ENCODE assay signal across 1 cellular context in the genomic region with DNA sequence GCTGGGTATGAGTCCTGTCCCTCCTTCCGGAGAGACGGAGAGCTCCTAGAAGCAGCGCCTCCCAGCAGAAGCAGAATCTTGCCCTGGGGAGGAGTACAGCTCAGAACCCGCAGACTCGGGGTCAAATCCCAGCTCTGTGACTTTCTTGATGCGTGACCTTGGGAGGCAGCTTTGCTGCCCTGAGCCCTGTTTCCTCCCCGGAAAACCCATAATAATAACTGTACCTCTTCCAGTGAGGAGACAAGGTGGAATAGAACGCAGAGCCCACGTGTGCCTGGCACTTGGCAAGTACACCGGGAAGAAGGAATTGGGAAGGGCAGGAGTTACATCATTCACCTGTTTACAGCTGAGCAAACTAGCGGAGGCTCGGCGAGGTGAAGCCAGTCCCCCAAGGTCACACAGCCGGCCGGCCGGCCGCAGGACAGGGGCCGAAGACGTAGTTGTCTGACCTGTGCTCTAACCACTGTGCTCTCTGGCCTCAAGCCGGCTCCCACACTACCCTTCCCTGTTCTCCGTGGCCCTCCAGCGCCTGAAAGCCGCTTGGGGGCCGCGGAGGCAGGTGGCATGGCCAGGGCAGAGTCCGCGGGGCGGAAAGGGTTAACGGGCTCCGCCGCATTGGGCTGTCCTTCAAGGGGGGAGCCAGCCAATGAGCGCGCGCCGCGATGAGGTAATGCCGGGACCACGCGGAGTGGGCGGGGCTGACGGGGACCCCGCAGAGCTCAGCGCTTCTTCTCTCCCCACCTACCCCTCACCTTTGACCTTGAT.
TF ChIP-seq lines count a peak whose summit lies in the region.

No MANE protein-coding gene starts in this region.

TF ChIP-seq in HepG2, 621 proteins besides CTCF, POLR2A, EP300 and RAD21 (continued from another document and continues in another):
- TF ChIP-seq, protein P1, sequence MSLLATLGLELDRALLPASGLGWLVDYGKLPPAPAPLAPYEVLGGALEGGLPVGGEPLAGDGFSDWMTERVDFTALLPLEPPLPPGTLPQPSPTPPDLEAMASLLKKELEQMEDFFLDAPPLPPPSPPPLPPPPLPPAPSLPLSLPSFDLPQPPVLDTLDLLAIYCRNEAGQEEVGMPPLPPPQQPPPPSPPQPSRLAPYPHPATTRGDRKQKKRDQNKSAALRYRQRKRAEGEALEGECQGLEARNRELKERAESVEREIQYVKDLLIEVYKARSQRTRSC (CRISPR knock-in tag; IDR thresholded peaks at IDR 0.05; ENCODE audit: low read depth) = no peak
- TF ChIP-seq ISL2 (CRISPR knock-in tag; IDR thresholded peaks at IDR 0.05) (no peak), SP2 (CRISPR knock-in tag; IDR thresholded peaks at IDR 0.05) (peak; percentile 73), ZNF33A (CRISPR knock-in tag; IDR thresholded peaks at IDR 0.05; ENCODE audit: borderline replicate concordance) (0 out of 2 replicates have a peak, but pooled peaks have one; percentile 18), PLRG1 (conservative IDR thresholded peaks at IDR 0.05) (no peak), HMG20A (CRISPR knock-in tag; IDR thresholded peaks at IDR 0.05; ENCODE audit: borderline replicate concordance) (no peak), SOX6 (IDR thresholded peaks at IDR 0.05) (no peak), SOX6 (CRISPR knock-in tag; IDR thresholded peaks at IDR 0.05) (peak; percentile 65; the same call in 1 of the 2 replicates), ZBTB3 (CRISPR knock-in tag; IDR thresholded peaks at IDR 0.05; ENCODE audit: borderline replicate concordance, low read depth) (no peak), PCBP2 (optimal IDR thresholded peaks at IDR 0.05; ENCODE audit: low read depth, low read length, poor library complexity, severe bottlenecking) (no peak), SOX5 (CRISPR knock-in tag; IDR thresholded peaks at IDR 0.05; ENCODE audit: borderline replicate concordance) (peak; percentile 34; the same call in 1 of the 2 replicates), SIN3A (IDR thresholded peaks at IDR 0.05; ENCODE audit: borderline replicate concordance, low read depth, low read length) (peak; percentile 57; the same call in 1 of the 2 replicates), ZKSCAN1 (IDR thresholded peaks at IDR 0.05; ENCODE audit: low read length) (no peak), NCOA5 (CRISPR knock-in tag; IDR thresholded peaks at IDR 0.05) (no peak), ZNF616 (CRISPR knock-in tag; IDR thresholded peaks at IDR 0.05; ENCODE audit: low read depth) (0 out of 2 replicates have a peak, but pooled peaks have one; percentile 46), NFKB2 (CRISPR knock-in tag; IDR thresholded peaks at IDR 0.05; ENCODE audit: borderline replicate concordance) (no peak), ZNF207 (IDR thresholded peaks at IDR 0.05; ENCODE audit: borderline replicate concordance) (no peak), SAP130 (CRISPR knock-in tag; IDR thresholded peaks at IDR 0.05; ENCODE audit: low read depth) (peak; percentile 80), NR2C2 (CRISPR knock-in tag; IDR thresholded peaks at IDR 0.05; ENCODE audit: borderline replicate concordance) (no peak), HNRNPL (IDR thresholded peaks at IDR 0.05; ENCODE audit: low read depth, low read length) (peak; percentile 95), ZNF12 (CRISPR knock-in tag; IDR thresholded peaks at IDR 0.05) (0 out of 2 replicates have a peak, but pooled peaks have one; percentile 21), TSC22D2 (CRISPR knock-in tag; IDR thresholded peaks at IDR 0.05; ENCODE audit: borderline replicate concordance) (no peak; the same call in 1 of the 2 replicates), HIVEP1 (CRISPR knock-in tag; IDR thresholded peaks at IDR 0.05) (0 out of 2 replicates have a peak, but pooled peaks have one; percentile 37), ZNF737 (CRISPR knock-in tag; IDR thresholded peaks at IDR 0.05; ENCODE audit: borderline replicate concordance) (no peak), GFI1 (CRISPR knock-in tag; IDR thresholded peaks at IDR 0.05; ENCODE audit: borderline replicate concordance) (peak; percentile 76), SRSF9 (IDR thresholded peaks at IDR 0.05; ENCODE audit: borderline replicate concordance, insufficient read depth, low read depth, low read length, poor library complexity, severe bottlenecking) (no peak), REXO4 (CRISPR knock-in tag; IDR thresholded peaks at IDR 0.05; ENCODE audit: borderline replicate concordance) (no peak), ZNF543 (CRISPR knock-in tag; IDR thresholded peaks at IDR 0.05) (no peak), ZEB1 (IDR thresholded peaks at IDR 0.05; ENCODE audit: insufficient replicate concordance, low read depth) (no peak), MEIS2 (CRISPR knock-in tag; IDR thresholded peaks at IDR 0.05) (peak; percentile 47; the same call in 1 of the 2 replicates), NBN (conservative IDR thresholded peaks at IDR 0.05) (no peak), ATF7-NPFF (CRISPR knock-in tag; IDR thresholded peaks at IDR 0.05; ENCODE audit: low read depth) (no peak; the same call in 1 of the 2 replicates), ZNF343 (CRISPR knock-in tag; IDR thresholded peaks at IDR 0.05) (no peak), TCF7 (IDR thresholded peaks at IDR 0.05; ENCODE audit: low read depth) (no peak), BHLHE40 (IDR thresholded peaks at IDR 0.05; ENCODE audit: low read length) (no peak), ZNF564 (CRISPR knock-in tag; IDR thresholded peaks at IDR 0.05) (no peak), MEIS1 (CRISPR knock-in tag; IDR thresholded peaks at IDR 0.05; ENCODE audit: borderline replicate concordance) (no peak), SRY (CRISPR knock-in tag; IDR thresholded peaks at IDR 0.05) (no peak), TARDBP (CRISPR knock-in tag; IDR thresholded peaks at IDR 0.05) (peak; percentile 63), MTF2 (CRISPR knock-in tag; IDR thresholded peaks at IDR 0.05; ENCODE audit: borderline replicate concordance) (peak; percentile 10; the same call in 1 of the 2 replicates), FOSL2 (CRISPR knock-in tag; IDR thresholded peaks at IDR 0.05) (peak; percentile 56), ZBTB38 (CRISPR knock-in tag; IDR thresholded peaks at IDR 0.05) (peak; percentile 51), ZNF367 (CRISPR knock-in tag; IDR thresholded peaks at IDR 0.05; ENCODE audit: borderline replicate concordance) (0 out of 2 replicates have a peak, but pooled peaks have one; percentile 56), CHD2 (IDR thresholded peaks at IDR 0.05; ENCODE audit: low read depth, low read length) (no peak)
- TF ChIP-seq, protein P2, sequence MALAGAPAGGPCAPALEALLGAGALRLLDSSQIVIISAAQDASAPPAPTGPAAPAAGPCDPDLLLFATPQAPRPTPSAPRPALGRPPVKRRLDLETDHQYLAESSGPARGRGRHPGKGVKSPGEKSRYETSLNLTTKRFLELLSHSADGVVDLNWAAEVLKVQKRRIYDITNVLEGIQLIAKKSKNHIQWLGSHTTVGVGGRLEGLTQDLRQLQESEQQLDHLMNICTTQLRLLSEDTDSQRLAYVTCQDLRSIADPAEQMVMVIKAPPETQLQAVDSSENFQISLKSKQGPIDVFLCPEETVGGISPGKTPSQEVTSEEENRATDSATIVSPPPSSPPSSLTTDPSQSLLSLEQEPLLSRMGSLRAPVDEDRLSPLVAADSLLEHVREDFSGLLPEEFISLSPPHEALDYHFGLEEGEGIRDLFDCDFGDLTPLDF (CRISPR knock-in tag; IDR thresholded peaks at IDR 0.05) = no peak
- TF ChIP-seq, protein P3, sequence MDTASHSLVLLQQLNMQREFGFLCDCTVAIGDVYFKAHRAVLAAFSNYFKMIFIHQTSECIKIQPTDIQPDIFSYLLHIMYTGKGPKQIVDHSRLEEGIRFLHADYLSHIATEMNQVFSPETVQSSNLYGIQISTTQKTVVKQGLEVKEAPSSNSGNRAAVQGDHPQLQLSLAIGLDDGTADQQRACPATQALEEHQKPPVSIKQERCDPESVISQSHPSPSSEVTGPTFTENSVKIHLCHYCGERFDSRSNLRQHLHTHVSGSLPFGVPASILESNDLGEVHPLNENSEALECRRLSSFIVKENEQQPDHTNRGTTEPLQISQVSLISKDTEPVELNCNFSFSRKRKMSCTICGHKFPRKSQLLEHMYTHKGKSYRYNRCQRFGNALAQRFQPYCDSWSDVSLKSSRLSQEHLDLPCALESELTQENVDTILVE (CRISPR knock-in tag; IDR thresholded peaks at IDR 0.05) = peak; percentile 68; the same call in 1 of the 2 replicates
- TF ChIP-seq, protein P4, sequence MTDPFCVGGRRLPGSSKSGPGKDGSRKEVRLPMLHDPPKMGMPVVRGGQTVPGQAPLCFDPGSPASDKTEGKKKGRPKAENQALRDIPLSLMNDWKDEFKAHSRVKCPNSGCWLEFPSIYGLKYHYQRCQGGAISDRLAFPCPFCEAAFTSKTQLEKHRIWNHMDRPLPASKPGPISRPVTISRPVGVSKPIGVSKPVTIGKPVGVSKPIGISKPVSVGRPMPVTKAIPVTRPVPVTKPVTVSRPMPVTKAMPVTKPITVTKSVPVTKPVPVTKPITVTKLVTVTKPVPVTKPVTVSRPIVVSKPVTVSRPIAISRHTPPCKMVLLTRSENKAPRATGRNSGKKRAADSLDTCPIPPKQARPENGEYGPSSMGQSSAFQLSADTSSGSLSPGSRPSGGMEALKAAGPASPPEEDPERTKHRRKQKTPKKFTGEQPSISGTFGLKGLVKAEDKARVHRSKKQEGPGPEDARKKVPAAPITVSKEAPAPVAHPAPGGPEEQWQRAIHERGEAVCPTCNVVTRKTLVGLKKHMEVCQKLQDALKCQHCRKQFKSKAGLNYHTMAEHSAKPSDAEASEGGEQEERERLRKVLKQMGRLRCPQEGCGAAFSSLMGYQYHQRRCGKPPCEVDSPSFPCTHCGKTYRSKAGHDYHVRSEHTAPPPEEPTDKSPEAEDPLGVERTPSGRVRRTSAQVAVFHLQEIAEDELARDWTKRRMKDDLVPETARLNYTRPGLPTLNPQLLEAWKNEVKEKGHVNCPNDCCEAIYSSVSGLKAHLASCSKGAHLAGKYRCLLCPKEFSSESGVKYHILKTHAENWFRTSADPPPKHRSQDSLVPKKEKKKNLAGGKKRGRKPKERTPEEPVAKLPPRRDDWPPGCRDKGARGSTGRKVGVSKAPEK (CRISPR knock-in tag; IDR thresholded peaks at IDR 0.05; ENCODE audit: borderline replicate concordance) = no peak
- TF ChIP-seq, protein P5, sequence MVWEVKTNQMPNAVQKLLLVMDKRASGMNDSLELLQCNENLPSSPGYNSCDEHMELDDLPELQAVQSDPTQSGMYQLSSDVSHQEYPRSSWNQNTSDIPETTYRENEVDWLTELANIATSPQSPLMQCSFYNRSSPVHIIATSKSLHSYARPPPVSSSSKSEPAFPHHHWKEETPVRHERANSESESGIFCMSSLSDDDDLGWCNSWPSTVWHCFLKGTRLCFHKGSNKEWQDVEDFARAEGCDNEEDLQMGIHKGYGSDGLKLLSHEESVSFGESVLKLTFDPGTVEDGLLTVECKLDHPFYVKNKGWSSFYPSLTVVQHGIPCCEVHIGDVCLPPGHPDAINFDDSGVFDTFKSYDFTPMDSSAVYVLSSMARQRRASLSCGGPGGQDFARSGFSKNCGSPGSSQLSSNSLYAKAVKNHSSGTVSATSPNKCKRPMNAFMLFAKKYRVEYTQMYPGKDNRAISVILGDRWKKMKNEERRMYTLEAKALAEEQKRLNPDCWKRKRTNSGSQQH (CRISPR knock-in tag; IDR thresholded peaks at IDR 0.05; ENCODE audit: low read depth) = no peak
- TF ChIP-seq, protein P6, sequence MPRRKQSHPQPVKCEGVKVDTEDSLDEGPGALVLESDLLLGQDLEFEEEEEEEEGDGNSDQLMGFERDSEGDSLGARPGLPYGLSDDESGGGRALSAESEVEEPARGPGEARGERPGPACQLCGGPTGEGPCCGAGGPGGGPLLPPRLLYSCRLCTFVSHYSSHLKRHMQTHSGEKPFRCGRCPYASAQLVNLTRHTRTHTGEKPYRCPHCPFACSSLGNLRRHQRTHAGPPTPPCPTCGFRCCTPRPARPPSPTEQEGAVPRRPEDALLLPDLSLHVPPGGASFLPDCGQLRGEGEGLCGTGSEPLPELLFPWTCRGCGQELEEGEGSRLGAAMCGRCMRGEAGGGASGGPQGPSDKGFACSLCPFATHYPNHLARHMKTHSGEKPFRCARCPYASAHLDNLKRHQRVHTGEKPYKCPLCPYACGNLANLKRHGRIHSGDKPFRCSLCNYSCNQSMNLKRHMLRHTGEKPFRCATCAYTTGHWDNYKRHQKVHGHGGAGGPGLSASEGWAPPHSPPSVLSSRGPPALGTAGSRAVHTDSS (CRISPR knock-in tag; conservative IDR thresholded peaks at IDR 0.05) = no peak
- TF ChIP-seq, protein P7, sequence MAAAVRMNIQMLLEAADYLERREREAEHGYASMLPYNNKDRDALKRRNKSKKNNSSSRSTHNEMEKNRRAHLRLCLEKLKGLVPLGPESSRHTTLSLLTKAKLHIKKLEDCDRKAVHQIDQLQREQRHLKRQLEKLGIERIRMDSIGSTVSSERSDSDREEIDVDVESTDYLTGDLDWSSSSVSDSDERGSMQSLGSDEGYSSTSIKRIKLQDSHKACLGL (CRISPR knock-in tag; IDR thresholded peaks at IDR 0.05) = peak; percentile 69; the same call in 1 of the 2 replicates
- TF ChIP-seq, protein P8, sequence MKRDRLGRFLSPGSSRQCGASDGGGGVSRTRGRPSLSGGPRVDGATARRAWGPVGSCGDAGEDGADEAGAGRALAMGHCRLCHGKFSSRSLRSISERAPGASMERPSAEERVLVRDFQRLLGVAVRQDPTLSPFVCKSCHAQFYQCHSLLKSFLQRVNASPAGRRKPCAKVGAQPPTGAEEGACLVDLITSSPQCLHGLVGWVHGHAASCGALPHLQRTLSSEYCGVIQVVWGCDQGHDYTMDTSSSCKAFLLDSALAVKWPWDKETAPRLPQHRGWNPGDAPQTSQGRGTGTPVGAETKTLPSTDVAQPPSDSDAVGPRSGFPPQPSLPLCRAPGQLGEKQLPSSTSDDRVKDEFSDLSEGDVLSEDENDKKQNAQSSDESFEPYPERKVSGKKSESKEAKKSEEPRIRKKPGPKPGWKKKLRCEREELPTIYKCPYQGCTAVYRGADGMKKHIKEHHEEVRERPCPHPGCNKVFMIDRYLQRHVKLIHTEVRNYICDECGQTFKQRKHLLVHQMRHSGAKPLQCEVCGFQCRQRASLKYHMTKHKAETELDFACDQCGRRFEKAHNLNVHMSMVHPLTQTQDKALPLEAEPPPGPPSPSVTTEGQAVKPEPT (CRISPR knock-in tag; IDR thresholded peaks at IDR 0.05; ENCODE audit: low read depth) = no peak
- TF ChIP-seq, protein P9, sequence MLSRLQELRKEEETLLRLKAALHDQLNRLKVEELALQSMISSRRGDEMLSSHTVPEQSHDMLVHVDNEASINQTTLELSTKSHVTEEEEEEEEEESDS (CRISPR knock-in tag; IDR thresholded peaks at IDR 0.05; ENCODE audit: borderline replicate concordance) = no peak
